9 cellular contexts compared by ENCODE assay signal in the genomic region with DNA sequence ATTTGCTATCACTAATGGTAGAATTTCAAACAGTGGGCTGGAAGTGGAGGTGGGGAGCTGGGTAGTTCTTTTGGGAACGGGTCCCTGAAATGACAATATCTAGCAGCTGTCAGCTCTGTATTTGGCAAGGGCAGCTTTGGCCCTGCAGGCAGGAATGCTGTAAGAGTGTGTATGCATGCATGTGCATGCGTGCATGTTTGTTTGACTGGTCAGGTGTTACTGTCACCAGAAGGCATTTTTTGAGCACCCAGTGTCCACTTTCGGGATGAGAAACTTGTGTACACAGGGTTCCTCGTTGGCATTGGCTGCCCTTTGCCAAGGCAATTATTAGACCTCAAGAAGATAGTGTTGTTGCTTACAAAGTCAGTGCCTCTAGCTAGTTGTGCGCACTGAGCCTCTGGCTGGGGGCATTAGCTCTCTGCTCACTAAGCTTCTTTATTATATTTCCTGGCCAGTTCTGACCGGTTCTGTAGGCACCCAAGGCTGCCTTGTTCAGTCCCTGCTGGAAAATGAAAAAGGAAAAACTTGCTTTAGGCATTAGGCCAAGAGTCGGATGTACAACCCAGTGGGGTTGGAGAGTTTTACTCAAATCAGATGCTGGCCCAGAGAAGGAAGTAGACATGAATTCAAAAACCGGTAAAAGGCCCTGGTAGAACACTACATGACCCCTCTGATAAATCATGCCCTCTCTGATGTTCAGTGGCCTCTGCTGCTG. TPM values are rescaled to one million over a fixed set of nuclear protein-coding genes. Genes with fewer than 3 reads are reported as not detected.
DNase-seq lines count a peak whose midpoint lies in the region; ATAC-seq and TF ChIP-seq lines count a peak whose summit lies in the region.
"Had no signal": no experiment of that assay in that cellular context is flagged by ENCODE, and none has a peak within 500 bp of the region (broad histone marks: within the 10 kb centered on the region; RNA-seq: fewer than 3 reads in every experiment).

No MANE protein-coding gene starts in this region.

- H3K4me2 ChIP-seq in BLaER1, result peak overlapping the region; percentile 97

- no peak for TF ChIP-seq CTCF in HL-60 (IDR thresholded peaks at IDR 0.05; ENCODE audit: insufficient read depth, low read length)
- TF ChIP-seq CTCF in brain (conservative IDR thresholded peaks at IDR 0.05), result peak in 1 of 2 experiments; percentile 29

- H3K9me3 ChIP-seq in BLaER1, result no peaks in the 10 kb centered on the region

- peak overlapping the region; percentile 86 to 95 (median 93) for H3K4me3 Mint-ChIP-seq in brain
- H3K4me3 Mint-ChIP-seq in memory B cell, result peak overlapping the region; percentile 91

- H3K27ac Mint-ChIP-seq in brain, result peak overlapping the region; percentile 70 to 97 (median 86)
- peak overlapping the region; percentile 98 for H3K27ac Mint-ChIP-seq in memory B cell

- H3K27ac ChIP-seq in BLaER1 (peak overlapping the region; percentile 100), HL-60 (replicated peaks) (peak overlapping the region; percentile 96)

- ATAC-seq in memory B cell (ENCODE audit: low read depth) (no peak), HG02870 (IDR thresholded peaks at IDR 0.05; ENCODE audit: unreplicated experiment) (no peak), HG02938 (IDR thresholded peaks at IDR 0.05; ENCODE audit: unreplicated experiment) (no peak)

- H3K9ac ChIP-seq in BLaER1, result peak overlapping the region; percentile 99

- peaks cover 38% of the 10 kb centered on the region for H3K36me3 Mint-ChIP-seq in brain
- peaks cover 23% of the 10 kb centered on the region for H3K36me3 Mint-ChIP-seq in memory B cell

- H4K20me1 ChIP-seq in BLaER1, result peaks cover 10% of the 10 kb centered on the region; the same call in 1 of the 2 replicates

- H3K36me3 ChIP-seq in BLaER1, result peaks cover 16% of the 10 kb centered on the region

- H3K4me3 ChIP-seq in BLaER1, result peak overlapping the region; percentile 89
- no peak overlapping the region for H3K4me3 ChIP-seq in HL-60 (replicated peaks; ENCODE audit: insufficient read depth, low read length)

- peaks cover 85% of the 10 kb centered on the region for H3K4me1 ChIP-seq in BLaER1

- H3K4me1 Mint-ChIP-seq in brain, result peaks cover 72% of the 10 kb centered on the region
- peaks cover 60% of the 10 kb centered on the region for H3K4me1 Mint-ChIP-seq in memory B cell

- H3K27me3 Mint-ChIP-seq in brain (peaks cover 4% of the 10 kb centered on the region), memory B cell (no peaks in the 10 kb centered on the region)

- DNase-seq in HL-60 (ENCODE audit: low read depth in 1 of 2, low spot score in 1 of 2) (no peak), memory B cell (ENCODE audit: low spot score in 2 of 2) (no peak)
- DNase-seq in NK-92 treated with Interleukin-12 subunit alpha and Interleukin-12 subunit beta, amount 100 ng/mL, for 24 hours (lab: John Stamatoyannopoulos, UW), result no peak
- no peak for DNase-seq in activated CD8-positive, alpha-beta memory T cell treated with anti-CD3 and anti-CD28 coated beads, Interleukin-2, amount 50 U/mL, for 48 hours
- DNase-seq: cerebellar nuclear complex had no signal

- H3K27me3 ChIP-seq in BLaER1 (no peaks in the 10 kb centered on the region), HL-60 (ENCODE audit: insufficient read depth, poor library complexity, severe bottlenecking) (no peaks in the 10 kb centered on the region)

- H3K9me3 Mint-ChIP-seq in brain (peaks cover 0 to under 1% (median 0%) of the 10 kb centered on the region in 5 experiments), memory B cell (no peaks in the 10 kb centered on the region)

RNA-seq across cellular contexts. Expression of a gene that starts 2.0 kb away (rescaled TPM):
- 168 TPM for polyA plus RNA-seq in brain (ENCODE audit: insufficient read depth, low read depth, low replicate concordance)
